ENCODE assay signal across 1 cellular context in genomic region chr7:135666156-135666555, GRCh38.
TF ChIP-seq lines count a peak whose summit lies in the region.

No MANE protein-coding gene starts in this region.

TF ChIP-seq in WTC11, 78 proteins besides CTCF, POLR2A, EP300 and RAD21 (continued from another document):
- no peak for TF ChIP-seq ZNF281 (CRISPR knock-in tag; IDR thresholded peaks at IDR 0.05)
- TF ChIP-seq SMAD3 (CRISPR knock-in tag; IDR thresholded peaks at IDR 0.05; ENCODE audit: borderline replicate concordance) = no peak
- TF ChIP-seq ARID4B (CRISPR knock-in tag; IDR thresholded peaks at IDR 0.05; ENCODE audit: borderline replicate concordance) = no peak
- no peak for TF ChIP-seq KAT7 (CRISPR knock-in tag; IDR thresholded peaks at IDR 0.05; ENCODE audit: borderline replicate concordance)
- TF ChIP-seq NR2C2 (CRISPR knock-in tag; IDR thresholded peaks at IDR 0.05) = no peak
- no peak for TF ChIP-seq ZNF121 (CRISPR knock-in tag; IDR thresholded peaks at IDR 0.05)
